Comparison of ENCODE assay signal across 27 cellular contexts in the genomic region with DNA sequence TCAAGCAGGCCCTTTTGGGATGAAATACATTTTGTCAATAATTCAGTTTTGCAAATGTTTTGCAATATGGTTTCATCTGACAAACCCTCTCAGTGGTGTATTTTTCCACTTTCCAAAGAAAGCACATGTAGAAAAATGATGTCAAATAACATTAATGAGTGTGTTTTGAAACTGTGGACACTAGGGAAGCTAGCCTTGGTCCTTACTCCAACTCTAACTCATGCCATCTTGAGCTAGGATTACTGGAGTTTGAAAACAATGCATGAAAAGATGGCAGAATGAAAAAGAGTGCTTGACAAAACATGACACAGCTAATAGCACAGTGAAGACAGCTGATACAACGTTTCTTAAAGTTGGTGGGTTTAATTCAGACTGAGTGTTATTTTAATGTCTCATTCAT. TPM values are rescaled to one million over a fixed set of nuclear protein-coding genes. Genes with fewer than 3 reads are reported as not detected.
DNase-seq lines count a peak whose midpoint lies in the region; ATAC-seq and TF ChIP-seq lines count a peak whose summit lies in the region.
"Had no signal": no experiment of that assay in that cellular context is flagged by ENCODE, and none has a peak within 500 bp of the region (broad histone marks: within the 10 kb centered on the region; RNA-seq: fewer than 3 reads in every experiment).

No MANE protein-coding gene starts in this region.

- peaks cover 7% of the 10 kb centered on the region; the same call in 1 of the 2 replicates for H3K9me1 ChIP-seq in IMR-90 (ENCODE audit: insufficient read depth, low read length)

- no peak overlapping the region for H3K27ac Mint-ChIP-seq in CD14-positive monocyte
- no peak overlapping the region for H3K27ac Mint-ChIP-seq in nephron progenitor cell
- H3K27ac Mint-ChIP-seq: CD8-positive, alpha-beta memory T cell had no signal

- H2AK9ac ChIP-seq in IMR-90 (replicated peaks; ENCODE audit: low read depth, low read length, poor library complexity), result no peak overlapping the region

- WGBS in IMR-90 (ENCODE audit: extremely low coverage in 2 of 2, insufficient read length in 1 of 2), 2 experiments, result no CpG with 5 or more reads among the region's 1 CpG

- no peaks in the 10 kb centered on the region for H4K20me1 ChIP-seq in IMR-90 (ENCODE audit: insufficient read depth, low read length)

- dilution Hi-C loops in IMR-90 (cut with HindIII; ENCODE audit: low sequenced_read_pairs, unreplicated experiment), result no loop called here

- no peak overlapping the region for H3K4me3 ChIP-seq in IMR-90 (ENCODE audit: insufficient read depth, low read depth, low read length)
- H3K4me3 ChIP-seq: HAP-1, K562, PC-9 had no signal

- H3K4me3 Mint-ChIP-seq in CD14-positive monocyte (no peak overlapping the region), nephron progenitor cell (no peak overlapping the region)
- H3K4me3 Mint-ChIP-seq: CD8-positive, alpha-beta memory T cell had no signal

- H3K36me3 ChIP-seq in IMR-90 (ENCODE audit: control insufficient read depth, insufficient read depth, low read length), result no peaks in the 10 kb centered on the region
- H3K36me3 ChIP-seq: HAP-1 had no signal

- H3K79me1 ChIP-seq in IMR-90 (ENCODE audit: low read depth in 1 of 2, low read length in 2 of 2), result no peaks in the 10 kb centered on the region

- no peak for TF ChIP-seq CTCF in AG09319 (IDR thresholded peaks at IDR 0.05; ENCODE audit: low read depth, low read length)
- no peak for TF ChIP-seq CTCF in IMR-90 (conservative IDR thresholded peaks at IDR 0.05; ENCODE audit: low read depth, low read length)
- no peak for TF ChIP-seq CTCF in CD14-positive monocyte (IDR thresholded peaks at IDR 0.05)
- no peak for TF ChIP-seq CTCF in nephron progenitor cell (IDR thresholded peaks at IDR 0.05)

- H2AK5ac ChIP-seq in IMR-90 (ENCODE audit: low read depth, low read length), result no peak overlapping the region; the same call in 1 of the 2 replicates

- BruUV-seq in IMR-90 (replicated peaks; lab: Mats Ljungman, UMichigan), result no TSS peak

- in situ Hi-C loops in IMR-90 (cut with MboI; ENCODE audit: low sequenced_read_pairs), result no loop called here

- H3K4me1 Mint-ChIP-seq in CD14-positive monocyte, result peaks cover 30% of the 10 kb centered on the region
- H3K4me1 Mint-ChIP-seq in nephron progenitor cell, result no peaks in the 10 kb centered on the region

- ATAC-seq in IMR-90 (ENCODE audit: low read depth) (no peak), GM21367 (IDR thresholded peaks at IDR 0.05; ENCODE audit: unreplicated experiment) (no peak), HG03442 (IDR thresholded peaks at IDR 0.05; ENCODE audit: unreplicated experiment) (no peak)
- ATAC-seq: K562 had no signal

- H3K4me1 ChIP-seq in IMR-90 (ENCODE audit: control insufficient read depth, insufficient read depth, low read length), result peaks cover 22% of the 10 kb centered on the region

- no peak overlapping the region for H4K8ac ChIP-seq in IMR-90 (ENCODE audit: low read depth in 2 of 2, low read length in 2 of 2)

- peaks cover 15% of the 10 kb centered on the region for H3K27me3 ChIP-seq in IMR-90 (ENCODE audit: control insufficient read depth, insufficient read depth, low read length)

- H3K14ac ChIP-seq in IMR-90 (replicated peaks; ENCODE audit: low read depth, low read length), result no peak overlapping the region

- H3K9me3 Mint-ChIP-seq in CD14-positive monocyte (peaks cover 0 to 7% (median 5%) of the 10 kb centered on the region in 7 donors), nephron progenitor cell (no peaks in the 10 kb centered on the region)
- H3K9me3 Mint-ChIP-seq: CD8-positive, alpha-beta memory T cell had no signal

- CTCF ChIA-PET in IMR-90 (lab: Yijun Ruan, JAX), result interaction anchor here (1.2 kb wide), 1 partner anchor 68 kb away, joined by 5 read pairs; no protein-coding TSS in a partner anchor

- H2BK15ac ChIP-seq in IMR-90 (ENCODE audit: low read depth, low read length), result no peak overlapping the region

- H2BK20ac ChIP-seq in IMR-90 (ENCODE audit: low read depth, low read length), result peak overlapping the region; percentile 15

- H2BK120ac ChIP-seq in IMR-90 (ENCODE audit: low read depth, low read length), result peak overlapping the region; percentile 17

- peak overlapping the region; percentile 36; the same call in 1 of the 2 replicates for H3K4me2 ChIP-seq in IMR-90 (ENCODE audit: low read depth, low read length)
- H3K4me2 ChIP-seq: PC-9 had no signal

- no peak overlapping the region for H2BK5ac ChIP-seq in IMR-90 (ENCODE audit: low read depth, low read length, poor library complexity, severe bottlenecking)

- H4K5ac ChIP-seq in IMR-90 (ENCODE audit: low read depth, low read length), result peak overlapping the region; percentile 35; the same call in 1 of the 2 replicates

- no peak overlapping the region; the same call in 1 of the 2 replicates for H3K56ac ChIP-seq in IMR-90 (ENCODE audit: extremely low read depth, insufficient read depth, low read length)

- POLR2A ChIA-PET in IMR-90 (lab: Charles Lee; ENCODE audit: unreplicated experiment), result no interaction called here

- intact Hi-C loops in IMR-90 (cut with micrococcal nuclease), result loop anchor here (2.0 kb wide), 1 partner anchor 154 kb away; the partner anchor contains the start of gene HMGB2
- intact Hi-C loops in CD14-positive monocyte (cut with micrococcal nuclease), result no loop called here

- no peaks in the 10 kb centered on the region for H3K9me3 ChIP-seq in IMR-90 (ENCODE audit: control insufficient read depth, insufficient read depth, low read length)
- H3K9me3 ChIP-seq: HAP-1 had no signal

- DNase-seq in AG09319 (ENCODE audit: extremely low read depth, low read depth), result peak; percentile 18
- no peak for DNase-seq in IMR-90
- peak; percentile 93 for DNase-seq in fibroblast of gingiva (ENCODE audit: low read depth)
- peak; percentile 33 for DNase-seq in myocyte (ENCODE audit: low read depth)
- DNase-seq in CD14-positive monocyte (ENCODE audit: low spot score), result no peak
- no peak for DNase-seq in nephron progenitor cell
- DNase-seq: AML-193; C1 segment of cervical spinal cord; Calu3; CD8-positive, alpha-beta memory T cell; GF-D8; MM.1S; NCI-H1092; NCI-H1436; NCI-H187 treated with DMSO at 0.1 percent for 48 hours; NCI-H2107; NCI-H2227 treated with DMSO at 0.1 percent for 48 hours; NCI-H510A treated with DMSO at 0.1 percent for 48 hours; NCI-H748 treated with DMSO at 0.1 percent for 48 hours; PC-9; RPMI8226; SHP77 treated with DMSO at 0.1 percent for 48 hours had no signal

- no peak overlapping the region for H2AFZ ChIP-seq in IMR-90 (replicated peaks; ENCODE audit: low read length, poor library complexity)
- H2AFZ ChIP-seq: PC-9 had no signal

- TF ChIP-seq POLR2A in IMR-90 (IDR thresholded peaks at IDR 0.05; ENCODE audit: low read depth, low read length), result no peak

- no peak overlapping the region for H3K23ac ChIP-seq in IMR-90 (ENCODE audit: low read depth, low read length)

- H3K27ac ChIP-seq in IMR-90 (ENCODE audit: insufficient read depth, low read length), result peak overlapping the region; percentile 5; the same call in 1 of the 2 replicates
- H3K27ac ChIP-seq: PC-9, SK-N-MC had no signal

- TF ChIP-seq RAD21 in IMR-90 (IDR thresholded peaks at IDR 0.05; ENCODE audit: low read length), result no peak

- H3K27me3 Mint-ChIP-seq in CD14-positive monocyte (ENCODE audit: low read depth in 3 of 3) (peaks cover 0 to 5% (median 0%) of the 10 kb centered on the region in 3 donors), nephron progenitor cell (ENCODE audit: low read depth, poor library complexity) (peaks cover 19% of the 10 kb centered on the region)

- H3K36me3 Mint-ChIP-seq in CD14-positive monocyte (no peaks in the 10 kb centered on the region), nephron progenitor cell (ENCODE audit: low read depth) (no peaks in the 10 kb centered on the region)
- H3K36me3 Mint-ChIP-seq: CD8-positive, alpha-beta memory T cell had no signal

- H3K4ac ChIP-seq in IMR-90 (ENCODE audit: low read depth, low read length), result no peak overlapping the region

- peak overlapping the region; percentile 5; the same call in 1 of the 2 replicates for H4K91ac ChIP-seq in IMR-90 (ENCODE audit: insufficient read depth, low read depth, low read length)

- H3K9ac ChIP-seq in IMR-90 (ENCODE audit: low read depth, low read length), result no peak overlapping the region

- H3K18ac ChIP-seq in IMR-90 (ENCODE audit: low read depth, low read length), result peak overlapping the region; percentile 64

TF ChIP-seq in IMR-90, 13 proteins besides CTCF, POLR2A, EP300 and RAD21 (continues in another document):
- no peak for TF ChIP-seq MAZ (IDR thresholded peaks at IDR 0.05; ENCODE audit: borderline replicate concordance, low read depth, low read length)
- no peak for TF ChIP-seq MXI1 (IDR thresholded peaks at IDR 0.05; ENCODE audit: borderline replicate concordance, low read depth, low read length)
- TF ChIP-seq MAFK (IDR thresholded peaks at IDR 0.05; ENCODE audit: low read depth, low read length), result no peak
- no peak for TF ChIP-seq FOS (IDR thresholded peaks at IDR 0.05; ENCODE audit: low read depth, low read length)
- TF ChIP-seq RFX5 (IDR thresholded peaks at IDR 0.05; ENCODE audit: low read depth, low read length), result no peak
- TF ChIP-seq SMC3 (IDR thresholded peaks at IDR 0.05; ENCODE audit: low read depth, low read length), result no peak
- TF ChIP-seq NFE2L2 (IDR thresholded peaks at IDR 0.05; ENCODE audit: low read depth, low read length), result no peak
- no peak for TF ChIP-seq BHLHE40 (IDR thresholded peaks at IDR 0.05; ENCODE audit: low read depth, low read length)
- TF ChIP-seq, protein P1, sequence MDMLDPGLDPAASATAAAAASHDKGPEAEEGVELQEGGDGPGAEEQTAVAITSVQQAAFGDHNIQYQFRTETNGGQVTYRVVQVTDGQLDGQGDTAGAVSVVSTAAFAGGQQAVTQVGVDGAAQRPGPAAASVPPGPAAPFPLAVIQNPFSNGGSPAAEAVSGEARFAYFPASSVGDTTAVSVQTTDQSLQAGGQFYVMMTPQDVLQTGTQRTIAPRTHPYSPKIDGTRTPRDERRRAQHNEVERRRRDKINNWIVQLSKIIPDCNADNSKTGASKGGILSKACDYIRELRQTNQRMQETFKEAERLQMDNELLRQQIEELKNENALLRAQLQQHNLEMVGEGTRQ (IDR thresholded peaks at IDR 0.05; ENCODE audit: low read depth, low read length), result no peak

RNA-seq across cellular contexts. Expression of gene HAND2, which starts 41.4 kb away (rescaled TPM):
- total RNA-seq in IMR-90 (2012; rRNA removed) (0.36 and 0.56 TPM in 2 replicates), myocyte (0.11 TPM in 1 of 2 replicates, not detected in the other)
- polyA plus RNA-seq in IMR-90 (2012; rRNA removed) (0.67 and 0.97 TPM in 2 replicates), CD14-positive monocyte (not detected)
- 0.71 and 1.9 TPM in 2 replicates for polyA plus RNA-seq in IMR-90 (2012; cell fraction: cytosol; rRNA removed)
- polyA plus RNA-seq in IMR-90 (2012; cell fraction: nucleus; rRNA removed; ENCODE audit: low replicate concordance), result 0.57 and 1.4 TPM in 2 replicates
- not detected for polyA plus RNA-seq in myocyte (2012)
- total RNA-seq: CD8-positive, alpha-beta memory T cell; PC-9 had no signal
- polyA plus RNA-seq: CD8-positive, alpha-beta memory T cell had no signal

Comparison
In these comparisons a context has a peak if more than half of its experiments do, and no peak if none do; other contexts are left out.
1. DNase-seq: peak in AG09319 (single experiment), fibroblast of gingiva (single experiment) and myocyte (single experiment); none in IMR-90 (single experiment), CD14-positive monocyte (single experiment) and nephron progenitor cell (single experiment).